ENCODE assay signal across 9 cellular contexts in the genomic region with DNA sequence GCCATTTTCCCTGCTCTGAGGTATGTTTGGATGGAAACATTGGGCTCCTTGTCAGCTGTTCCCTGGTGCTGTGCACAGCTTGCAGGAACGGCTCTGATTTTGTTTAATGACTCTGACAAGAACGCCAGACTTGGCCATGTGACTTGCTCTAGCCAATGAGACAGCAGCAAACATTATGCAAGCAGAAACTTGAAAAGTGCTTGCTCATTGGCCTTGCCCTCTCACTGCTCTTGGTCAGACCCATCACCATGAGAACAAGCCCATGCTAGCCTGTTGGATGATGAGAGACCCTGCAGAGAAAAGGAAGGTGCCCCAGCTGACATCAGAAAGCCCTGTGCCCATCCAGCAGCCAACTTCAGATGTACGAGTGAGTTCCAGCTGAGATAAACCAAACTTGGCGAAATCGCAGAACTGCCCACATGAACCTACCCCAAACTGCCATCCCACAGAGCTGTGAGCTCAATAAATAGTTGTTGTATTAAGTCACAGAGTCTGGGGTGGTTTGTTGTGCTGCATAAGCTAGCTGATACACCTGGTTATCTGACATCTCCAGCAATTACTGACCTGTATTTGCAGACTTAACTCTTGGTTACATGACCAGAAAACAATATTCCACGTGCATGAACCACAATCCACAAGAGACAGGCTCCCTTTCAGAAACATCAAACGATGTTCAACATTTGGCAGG.
DNase-seq lines count a peak whose midpoint lies in the region; ATAC-seq and TF ChIP-seq lines count a peak whose summit lies in the region.
"Had no signal": no experiment of that assay in that cellular context is flagged by ENCODE, and none has a peak within 500 bp of the region (broad histone marks: within the 10 kb centered on the region; RNA-seq: fewer than 3 reads in every experiment).

No MANE protein-coding gene starts in this region.

- H3K4me3 ChIP-seq in choroid plexus epithelial cell (ENCODE audit: low read depth, low read length) = peak overlapping the region; percentile 31
- H3K4me3 ChIP-seq in skeletal muscle satellite cell (ENCODE audit: low read length) = no peak overlapping the region

- no peak for DNase-seq in activated CD4-positive, CD25-positive, alpha-beta regulatory T cell treated with anti-CD3 and anti-CD28 coated beads, Interleukin-2, amount 50 U/mL, for 72 hours
- DNase-seq in NCI-H1105 treated with DMSO at 0.1 percent for 48 hours (lab: John Stamatoyannopoulos, UW) (peak; percentile 75), choroid plexus epithelial cell (ENCODE audit: low read depth) (peak; percentile 85), HuH-7.5 (ENCODE audit: low spot score) (no peak), SW 1271 (lab: John Stamatoyannopoulos, UW) (no peak)
- DNase-seq: GDM1 had no signal

- H3K9me3 ChIP-seq in skeletal muscle satellite cell (replicated peaks; ENCODE audit: low read length) = no peaks in the 10 kb centered on the region

- H3K4me1 ChIP-seq in skeletal muscle satellite cell (ENCODE audit: control insufficient read depth, insufficient read depth, low read length) = peaks cover 5% of the 10 kb centered on the region

- TF ChIP-seq CTCF in choroid plexus epithelial cell (conservative IDR thresholded peaks at IDR 0.05; ENCODE audit: low read depth, low read length) = no peak

- peak; percentile 35 to 56 for ATAC-seq in activated CD4-positive, CD25-positive, alpha-beta regulatory T cell treated with anti-CD3 and anti-CD28 coated beads, Interleukin-2, amount 50 U/mL, for 24 hours
- ATAC-seq in GM21723 (IDR thresholded peaks at IDR 0.05; ENCODE audit: unreplicated experiment) = no peak

- no peaks in the 10 kb centered on the region for H3K36me3 ChIP-seq in skeletal muscle satellite cell (ENCODE audit: insufficient read depth, low read length)

- peak overlapping the region; percentile 53 for H3K4me2 ChIP-seq in skeletal muscle satellite cell (ENCODE audit: low read length)

- H3K9ac ChIP-seq in skeletal muscle satellite cell (ENCODE audit: low read depth, low read length) = no peak overlapping the region

- H3K27me3 ChIP-seq in skeletal muscle satellite cell (ENCODE audit: control insufficient read depth, insufficient read depth, low read length) = peaks cover 25% of the 10 kb centered on the region

Comparison
In these comparisons a context has a peak if more than half of its experiments do, and no peak if none do; other contexts are left out.
1. DNase-seq: peak in NCI-H1105 treated with DMSO at 0.1 percent for 48 hours (single experiment) and choroid plexus epithelial cell (single experiment); none in activated CD4-positive, CD25-positive, alpha-beta regulatory T cell treated with anti-CD3 and anti-CD28 coated beads, Interleukin-2, amount 50 U/mL, for 72 hours (single experiment), HuH-7.5 (single experiment) and SW 1271 (0 of 2).